ENCODE assay signal across 17 cellular contexts in genomic region chr1:171948491-171948890, GRCh38.
DNase-seq lines count a peak whose midpoint lies in the region; ATAC-seq, FAIRE-seq and TF ChIP-seq lines count a peak whose summit lies in the region.
"Had no signal": no experiment of that assay in that cellular context is flagged by ENCODE, and none has a peak within 500 bp of the region (broad histone marks: within the 10 kb centered on the region; RNA-seq: fewer than 3 reads in every experiment).

No MANE protein-coding gene starts in this region.

- H3K9me3 Mint-ChIP-seq in astrocyte (ENCODE audit: unreplicated experiment), result no peaks in the 10 kb centered on the region
- H3K9me3 Mint-ChIP-seq: activated CD4-positive, alpha-beta memory T cell treated with anti-CD3 and anti-CD28 coated beads for 36 hours; activated T-helper 2 cell treated with anti-CD3 and anti-CD28 coated beads, Interferon-gamma antibody, Interleukin-2, Interleukin-4, amounts not matched to agents 10 μg/mL and 5 μg/mL and 100 μg/mL, durations not matched to agents 14 hours and 24 hours and 36 hours had no signal

- no peak overlapping the region for H3K14ac ChIP-seq in IMR-90 (replicated peaks; ENCODE audit: low read depth, low read length)

- no peak overlapping the region for H3K27ac Mint-ChIP-seq in astrocyte (ENCODE audit: unreplicated experiment)
- H3K27ac Mint-ChIP-seq: activated CD4-positive, alpha-beta memory T cell treated with anti-CD3 and anti-CD28 coated beads for 36 hours; activated T-helper 2 cell treated with anti-CD3 and anti-CD28 coated beads, Interferon-gamma antibody, Interleukin-2, Interleukin-4, amounts not matched to agents 10 μg/mL and 5 μg/mL and 100 μg/mL, durations not matched to agents 14 hours and 24 hours and 36 hours had no signal

- H3K9me1 ChIP-seq in IMR-90 (ENCODE audit: insufficient read depth, low read length), result no peaks in the 10 kb centered on the region

- no peak overlapping the region for H4K5ac ChIP-seq in IMR-90 (ENCODE audit: low read depth, low read length)

- in situ Hi-C loops in IMR-90 (cut with MboI; ENCODE audit: low sequenced_read_pairs), result no loop called here

- no peak for TF ChIP-seq POLR2A in IMR-90 (IDR thresholded peaks at IDR 0.05; ENCODE audit: low read depth, low read length)

- H3K23ac ChIP-seq in IMR-90 (ENCODE audit: low read depth, low read length), result no peak overlapping the region

- TF ChIP-seq CTCF in BJ (IDR thresholded peaks at IDR 0.05; ENCODE audit: insufficient read depth, low read depth, low read length), result no peak
- no peak for TF ChIP-seq CTCF in IMR-90 (conservative IDR thresholded peaks at IDR 0.05; ENCODE audit: low read depth, low read length)
- no peak for TF ChIP-seq CTCF in astrocyte (IDR thresholded peaks at IDR 0.05; ENCODE audit: insufficient read depth, low read depth, low read length)

- no peak overlapping the region for H3K18ac ChIP-seq in IMR-90 (ENCODE audit: low read depth, low read length)

- H3K36me3 Mint-ChIP-seq in astrocyte (ENCODE audit: low read depth, unreplicated experiment), result peaks cover 4% of the 10 kb centered on the region

- DNase-seq in BJ (ENCODE audit: low read depth) (peak; percentile 17), IMR-90 (peak; percentile 5), astrocyte (ENCODE audit: low read depth) (peak; percentile 54), glomerular visceral epithelial cell (ENCODE audit: extremely low spot score) (peak; percentile 26), NCI-H1105 treated with DMSO at 0.1 percent for 48 hours (lab: John Stamatoyannopoulos, UW) (no peak)
- DNase-seq: activated CD4-positive, alpha-beta memory T cell treated with anti-CD3 and anti-CD28 coated beads for 36 hours; glutamatergic neuron; NCI-H1436 treated with DMSO at 0.1 percent for 48 hours; NCI-H524; RPMI8226; T-helper 2 cell had no signal

- H3K27ac ChIP-seq in IMR-90 (ENCODE audit: insufficient read depth, low read length) (no peak overlapping the region), astrocyte (ENCODE audit: low read depth, low read length) (no peak overlapping the region)
- H3K27ac ChIP-seq: prostate gland, suprapubic skin had no signal

- H4K20me1 ChIP-seq in IMR-90 (ENCODE audit: insufficient read depth, low read length) (no peaks in the 10 kb centered on the region), astrocyte (ENCODE audit: insufficient read depth, low read length) (no peaks in the 10 kb centered on the region)

- peak; percentile 62 for FAIRE-seq in astrocyte (lab: Jason Lieb, UNC)

- H3K4me2 ChIP-seq in IMR-90 (ENCODE audit: low read depth, low read length) (no peak overlapping the region), astrocyte (ENCODE audit: low read length) (no peak overlapping the region)

- no CpG with 5 or more reads among the region's 1 CpG for WGBS in IMR-90 (ENCODE audit: extremely low coverage in 2 of 2, insufficient read length in 1 of 2), 2 experiments

- H3K4me1 ChIP-seq in IMR-90 (ENCODE audit: control insufficient read depth, insufficient read depth, low read length) (no peaks in the 10 kb centered on the region), astrocyte (ENCODE audit: insufficient read depth, low read length) (no peaks in the 10 kb centered on the region)
- H3K4me1 ChIP-seq: prostate gland, suprapubic skin had no signal

- no peak overlapping the region for H2BK15ac ChIP-seq in IMR-90 (ENCODE audit: low read depth, low read length)

- H2AFZ ChIP-seq in IMR-90 (replicated peaks; ENCODE audit: low read length, poor library complexity) (no peak overlapping the region), astrocyte (ENCODE audit: low read depth, low read length) (no peak overlapping the region)

- intact Hi-C loops in IMR-90 (cut with micrococcal nuclease), result no loop called here

- CTCF ChIA-PET in BJ (lab: Yijun Ruan, JAX) (no interaction called here), IMR-90 (lab: Yijun Ruan, JAX) (no interaction called here)

- H3K4me3 ChIP-seq in BJ (ENCODE audit: low read depth, low read length) (no peak overlapping the region), IMR-90 (ENCODE audit: insufficient read depth, low read depth, low read length) (no peak overlapping the region), astrocyte (ENCODE audit: insufficient read depth, low read depth, low read length) (no peak overlapping the region)
- H3K4me3 ChIP-seq: prostate gland, suprapubic skin had no signal

- ATAC-seq in IMR-90 (ENCODE audit: low read depth) (peak; percentile 46), GM19328 (IDR thresholded peaks at IDR 0.05; ENCODE audit: unreplicated experiment) (no peak), HG03342 (IDR thresholded peaks at IDR 0.05; ENCODE audit: unreplicated experiment) (no peak), HG02938 (IDR thresholded peaks at IDR 0.05; ENCODE audit: unreplicated experiment) (no peak)

- peaks cover 1% of the 10 kb centered on the region for H3K4me1 Mint-ChIP-seq in astrocyte (ENCODE audit: low read depth, unreplicated experiment)

- no TSS peak for BruUV-seq in IMR-90 (replicated peaks; lab: Mats Ljungman, UMichigan)

- H4K91ac ChIP-seq in IMR-90 (ENCODE audit: insufficient read depth, low read depth, low read length), result no peak overlapping the region

- H3K9me3 ChIP-seq in IMR-90 (ENCODE audit: control insufficient read depth, insufficient read depth, low read length) (no peaks in the 10 kb centered on the region), astrocyte (ENCODE audit: insufficient read depth, low read depth, low read length) (no peaks in the 10 kb centered on the region)
- H3K9me3 ChIP-seq: prostate gland, suprapubic skin had no signal

- H3K27me3 ChIP-seq in BJ (ENCODE audit: control insufficient read depth, insufficient read depth, low read length), result no peaks in the 10 kb centered on the region; the same call in 1 of the 2 replicates
- H3K27me3 ChIP-seq in IMR-90 (ENCODE audit: control insufficient read depth, insufficient read depth, low read length), result peaks cover 2% of the 10 kb centered on the region; the same call in 1 of the 2 replicates
- H3K27me3 ChIP-seq in astrocyte (ENCODE audit: insufficient read depth, low read length), result no peaks in the 10 kb centered on the region
- H3K27me3 ChIP-seq: suprapubic skin had no signal

- no peak overlapping the region for H3K56ac ChIP-seq in IMR-90 (ENCODE audit: extremely low read depth, insufficient read depth, low read length)

- H2AK5ac ChIP-seq in IMR-90 (ENCODE audit: low read depth, low read length), result no peak overlapping the region

- H3K9ac ChIP-seq in IMR-90 (ENCODE audit: low read depth, low read length) (no peak overlapping the region), astrocyte (ENCODE audit: low read length) (no peak overlapping the region)

- POLR2A ChIA-PET in BJ (lab: Charles Lee), result no interaction called here
- POLR2A ChIA-PET in IMR-90 (lab: Charles Lee; ENCODE audit: unreplicated experiment), result no interaction called here

- no peaks in the 10 kb centered on the region for H3K27me3 Mint-ChIP-seq in astrocyte (ENCODE audit: low read depth, unreplicated experiment)

- no peaks in the 10 kb centered on the region for H3K79me2 ChIP-seq in astrocyte (ENCODE audit: insufficient read depth, low read length)

- no peak overlapping the region for H3K4me3 Mint-ChIP-seq in astrocyte (ENCODE audit: unreplicated experiment)
- H3K4me3 Mint-ChIP-seq: activated CD4-positive, alpha-beta memory T cell treated with anti-CD3 and anti-CD28 coated beads for 36 hours had no signal

- no peak overlapping the region for H4K8ac ChIP-seq in IMR-90 (ENCODE audit: low read depth in 2 of 2, low read length in 2 of 2)

- TF ChIP-seq RAD21 in IMR-90 (IDR thresholded peaks at IDR 0.05; ENCODE audit: low read length), result no peak

- H2BK5ac ChIP-seq in IMR-90 (ENCODE audit: low read depth, low read length, poor library complexity, severe bottlenecking), result no peak overlapping the region

- no peak overlapping the region for H2BK120ac ChIP-seq in IMR-90 (ENCODE audit: low read depth, low read length)

- no peak overlapping the region for H2AK9ac ChIP-seq in IMR-90 (replicated peaks; ENCODE audit: low read depth, low read length, poor library complexity)

- H3K36me3 ChIP-seq in BJ (ENCODE audit: control insufficient read depth, insufficient read depth, low read length) (no peaks in the 10 kb centered on the region), IMR-90 (ENCODE audit: control insufficient read depth, insufficient read depth, low read length) (no peaks in the 10 kb centered on the region), astrocyte (ENCODE audit: insufficient read depth, low read length) (no peaks in the 10 kb centered on the region)
- H3K36me3 ChIP-seq: prostate gland, suprapubic skin had no signal

- H2BK20ac ChIP-seq in IMR-90 (ENCODE audit: low read depth, low read length), result no peak overlapping the region

- no peak overlapping the region for H3K4ac ChIP-seq in IMR-90 (ENCODE audit: low read depth, low read length)

- dilution Hi-C loops in IMR-90 (cut with HindIII; ENCODE audit: low sequenced_read_pairs, unreplicated experiment), result no loop called here

- no peaks in the 10 kb centered on the region for H3K79me1 ChIP-seq in IMR-90 (ENCODE audit: low read depth in 1 of 2, low read length in 2 of 2)

TF ChIP-seq in IMR-90, 13 proteins besides CTCF, POLR2A, EP300 and RAD21:
- TF ChIP-seq MAFK (IDR thresholded peaks at IDR 0.05; ENCODE audit: low read depth, low read length), result no peak
- no peak for TF ChIP-seq SMC3 (IDR thresholded peaks at IDR 0.05; ENCODE audit: low read depth, low read length)
- TF ChIP-seq MAZ (IDR thresholded peaks at IDR 0.05; ENCODE audit: borderline replicate concordance, low read depth, low read length), result no peak
- no peak for TF ChIP-seq FOS (IDR thresholded peaks at IDR 0.05; ENCODE audit: low read depth, low read length)
- no peak for TF ChIP-seq RCOR1 (IDR thresholded peaks at IDR 0.05; ENCODE audit: insufficient replicate concordance, low read length)
- TF ChIP-seq NFE2L2 (IDR thresholded peaks at IDR 0.05; ENCODE audit: low read depth, low read length), result no peak
- no peak for TF ChIP-seq RFX5 (IDR thresholded peaks at IDR 0.05; ENCODE audit: low read depth, low read length)
- no peak for TF ChIP-seq ELK1 (IDR thresholded peaks at IDR 0.05; ENCODE audit: borderline replicate concordance, low read depth, low read length)
